Comparison of ENCODE assay signal across 9 cellular contexts in genomic region chr7:102415685-102416225, GRCh38. TPM values are rescaled to one million over a fixed set of nuclear protein-coding genes. Genes with fewer than 3 reads are reported as not detected.
DNase-seq lines count a peak whose midpoint lies in the region; ATAC-seq and TF ChIP-seq lines count a peak whose summit lies in the region.
"Had no signal": no experiment of that assay in that cellular context is flagged by ENCODE, and none has a peak within 500 bp of the region (broad histone marks: within the 10 kb centered on the region; RNA-seq: fewer than 3 reads in every experiment).

No MANE protein-coding gene starts in this region.

- peak overlapping the region; percentile 28 for H3K27ac ChIP-seq in colonic mucosa

- H3K36me3 Mint-ChIP-seq in T-helper 2 cell treated with Interferon-gamma antibody and Interleukin-4, amounts not matched to agents 5 μg/mL and 100 μg/mL, for 36 hours (ENCODE audit: low read depth) = peaks cover 61% of the 10 kb centered on the region

- intact Hi-C loops in colonic mucosa (cut with DNase I) = no loop called here

- H3K9me3 Mint-ChIP-seq in T-helper 2 cell treated with Interferon-gamma antibody and Interleukin-4, amounts not matched to agents 5 μg/mL and 100 μg/mL, for 36 hours = no peaks in the 10 kb centered on the region

- H3K27me3 Mint-ChIP-seq in T-helper 2 cell treated with Interferon-gamma antibody and Interleukin-4, amounts not matched to agents 5 μg/mL and 100 μg/mL, for 36 hours (ENCODE audit: low read depth) = no peaks in the 10 kb centered on the region

- no peak for TF ChIP-seq CTCF in colonic mucosa (IDR thresholded peaks at IDR 0.05)

- H3K4me3 ChIP-seq in colonic mucosa = no peak overlapping the region

- H3K4me3 Mint-ChIP-seq in T-helper 2 cell treated with Interferon-gamma antibody and Interleukin-4, amounts not matched to agents 5 μg/mL and 100 μg/mL, for 36 hours = peak overlapping the region; percentile 83

- H3K27ac Mint-ChIP-seq in T-helper 2 cell treated with Interferon-gamma antibody and Interleukin-4, amounts not matched to agents 5 μg/mL and 100 μg/mL, for 36 hours = peak overlapping the region; percentile 99

- H3K9me3 ChIP-seq in colonic mucosa = no peaks in the 10 kb centered on the region

- peak; percentile 70 for DNase-seq in T-helper 2 cell treated with Interferon-gamma antibody and Interleukin-4, amounts not matched to agents 5 μg/mL and 100 μg/mL, for 36 hours (ENCODE audit: low spot score)
- DNase-seq in colonic mucosa = no peak
- peak; percentile 34 to 44 for DNase-seq in stimulated activated CD8-positive, alpha-beta memory T cell treated with anti-CD3 and anti-CD28 coated beads, Interleukin-7, amount 100 ng/mL, for 1 hour (ENCODE audit: low read depth in 2 of 2)
- no peak for DNase-seq in NCI-H146 (lab: John Stamatoyannopoulos, UW)
- DNase-seq in SK-N-DZ (ENCODE audit: low spot score) = no peak
- DNase-seq in iPS-NIHi7 (ENCODE audit: extremely low spot score) = no peak

- peaks cover 3% of the 10 kb centered on the region for H3K4me1 ChIP-seq in colonic mucosa

- H3K27me3 ChIP-seq in colonic mucosa = no peaks in the 10 kb centered on the region

- ATAC-seq in GM19467 (IDR thresholded peaks at IDR 0.05; ENCODE audit: unreplicated experiment) (peak; percentile 61), HG03521 (IDR thresholded peaks at IDR 0.05; ENCODE audit: unreplicated experiment) (no peak)

- H3K4me1 Mint-ChIP-seq in T-helper 2 cell treated with Interferon-gamma antibody and Interleukin-4, amounts not matched to agents 5 μg/mL and 100 μg/mL, for 36 hours (ENCODE audit: low read depth) = peaks cover 56% of the 10 kb centered on the region

- no peak overlapping the region for H3K9ac ChIP-seq in colonic mucosa (ENCODE audit: low read depth in 2 of 2, low read length in 2 of 2)

- no peaks in the 10 kb centered on the region for H3K36me3 ChIP-seq in colonic mucosa

RNA-seq across cellular contexts. Expression of gene ORAI2, which starts 17.6 kb away (rescaled TPM):
- 1 to 10 TPM; 3.3 to 5.5 TPM for total RNA-seq in colonic mucosa
- 39.5 and 47.5 TPM in 2 replicates for polyA plus RNA-seq in SK-N-DZ (2014; cell fraction: cytosol; rRNA removed)
- polyA plus RNA-seq in SK-N-DZ (2014; cell fraction: nucleus; rRNA removed) = 5.3 and 6.4 TPM in 2 replicates

RNA-seq across cellular contexts. Expression of gene PRKRIP1, which starts 19.6 kb away (rescaled TPM):
- total RNA-seq in colonic mucosa = 10 to 100 TPM; 15.1 to 19.4 TPM
- polyA plus RNA-seq in SK-N-DZ (2014; cell fraction: cytosol; rRNA removed) = 27.2 and 37.1 TPM in 2 replicates
- polyA plus RNA-seq in SK-N-DZ (2014; cell fraction: nucleus; rRNA removed) = 77.9 and 91.7 TPM in 2 replicates

RNA-seq across cellular contexts. Expression of gene ALKBH4, which starts 48.9 kb away (rescaled TPM):
- total RNA-seq in colonic mucosa = 10 to 100 TPM in 1 of 2 donors, 1 to 10 TPM in 1; 9.7 to 14.1 TPM
- polyA plus RNA-seq in SK-N-DZ (2014; cell fraction: cytosol; rRNA removed) = 29.0 and 33.8 TPM in 2 replicates
- 5.2 and 8.3 TPM in 2 replicates for polyA plus RNA-seq in SK-N-DZ (2014; cell fraction: nucleus; rRNA removed)

RNA-seq across cellular contexts. Expression of gene LRWD1, which starts 49.0 kb away (rescaled TPM):
- total RNA-seq in colonic mucosa = 10 to 100 TPM; 11.4 to 19.6 TPM
- polyA plus RNA-seq in SK-N-DZ (2014; cell fraction: cytosol; rRNA removed) = 67.9 and 78.4 TPM in 2 replicates
- polyA plus RNA-seq in SK-N-DZ (2014; cell fraction: nucleus; rRNA removed) = 91.6 and 102 TPM in 2 replicates

RNA-seq across cellular contexts. Expression of gene SPDYE6, which starts 59.5 kb away (rescaled TPM):
- total RNA-seq in colonic mucosa = not detected
- not detected in 2 replicates for polyA plus RNA-seq in SK-N-DZ (2014; cell fraction: cytosol; rRNA removed)
- not detected in 2 replicates for polyA plus RNA-seq in SK-N-DZ (2014; cell fraction: nucleus; rRNA removed)
- total RNA-seq: kidney epithelial cell had no signal

Comparison
In these comparisons a context has a peak if more than half of its experiments do, and no peak if none do; other contexts are left out.
1. DNase-seq: peak in T-helper 2 cell treated with Interferon-gamma antibody and Interleukin-4, amounts not matched to agents 5 μg/mL and 100 μg/mL, for 36 hours (single experiment) and stimulated activated CD8-positive, alpha-beta memory T cell treated with anti-CD3 and anti-CD28 coated beads, Interleukin-7, amount 100 ng/mL, for 1 hour (2 of 2); none in colonic mucosa (single experiment), NCI-H146 (single experiment), SK-N-DZ (single experiment) and iPS-NIHi7 (single experiment).